In genomic region chr5:109744261-109744660, GRCh38 we compare ENCODE assay signal across 2 cellular contexts.
TF ChIP-seq lines count a peak whose summit lies in the region.

No MANE protein-coding gene starts in this region.

TF ChIP-seq in SK-N-SH, 30 proteins besides CTCF, POLR2A, EP300 and RAD21:
- TF ChIP-seq, protein P1, sequence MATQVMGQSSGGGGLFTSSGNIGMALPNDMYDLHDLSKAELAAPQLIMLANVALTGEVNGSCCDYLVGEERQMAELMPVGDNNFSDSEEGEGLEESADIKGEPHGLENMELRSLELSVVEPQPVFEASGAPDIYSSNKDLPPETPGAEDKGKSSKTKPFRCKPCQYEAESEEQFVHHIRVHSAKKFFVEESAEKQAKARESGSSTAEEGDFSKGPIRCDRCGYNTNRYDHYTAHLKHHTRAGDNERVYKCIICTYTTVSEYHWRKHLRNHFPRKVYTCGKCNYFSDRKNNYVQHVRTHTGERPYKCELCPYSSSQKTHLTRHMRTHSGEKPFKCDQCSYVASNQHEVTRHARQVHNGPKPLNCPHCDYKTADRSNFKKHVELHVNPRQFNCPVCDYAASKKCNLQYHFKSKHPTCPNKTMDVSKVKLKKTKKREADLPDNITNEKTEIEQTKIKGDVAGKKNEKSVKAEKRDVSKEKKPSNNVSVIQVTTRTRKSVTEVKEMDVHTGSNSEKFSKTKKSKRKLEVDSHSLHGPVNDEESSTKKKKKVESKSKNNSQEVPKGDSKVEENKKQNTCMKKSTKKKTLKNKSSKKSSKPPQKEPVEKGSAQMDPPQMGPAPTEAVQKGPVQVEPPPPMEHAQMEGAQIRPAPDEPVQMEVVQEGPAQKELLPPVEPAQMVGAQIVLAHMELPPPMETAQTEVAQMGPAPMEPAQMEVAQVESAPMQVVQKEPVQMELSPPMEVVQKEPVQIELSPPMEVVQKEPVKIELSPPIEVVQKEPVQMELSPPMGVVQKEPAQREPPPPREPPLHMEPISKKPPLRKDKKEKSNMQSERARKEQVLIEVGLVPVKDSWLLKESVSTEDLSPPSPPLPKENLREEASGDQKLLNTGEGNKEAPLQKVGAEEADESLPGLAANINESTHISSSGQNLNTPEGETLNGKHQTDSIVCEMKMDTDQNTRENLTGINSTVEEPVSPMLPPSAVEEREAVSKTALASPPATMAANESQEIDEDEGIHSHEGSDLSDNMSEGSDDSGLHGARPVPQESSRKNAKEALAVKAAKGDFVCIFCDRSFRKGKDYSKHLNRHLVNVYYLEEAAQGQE (IDR thresholded peaks at IDR 0.05; ENCODE audit: low read depth, low read length), result no peak
- TF ChIP-seq GABPA (IDR thresholded peaks at IDR 0.05; ENCODE audit: low read depth), result no peak
- no peak for TF ChIP-seq SIN3A (IDR thresholded peaks at IDR 0.05; ENCODE audit: borderline replicate concordance, low read depth, low read length)
- TF ChIP-seq, protein P2, sequence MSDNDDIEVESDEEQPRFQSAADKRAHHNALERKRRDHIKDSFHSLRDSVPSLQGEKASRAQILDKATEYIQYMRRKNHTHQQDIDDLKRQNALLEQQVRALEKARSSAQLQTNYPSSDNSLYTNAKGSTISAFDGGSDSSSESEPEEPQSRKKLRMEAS (IDR thresholded peaks at IDR 0.05; ENCODE audit: low read depth), result no peak
- no peak for TF ChIP-seq JUND (IDR thresholded peaks at IDR 0.05)
- no peak for TF ChIP-seq ZBTB33 (IDR thresholded peaks at IDR 0.05; ENCODE audit: borderline replicate concordance, low read depth)
- no peak for TF ChIP-seq PBX3 (IDR thresholded peaks at IDR 0.05)
- TF ChIP-seq SMC3 (IDR thresholded peaks at IDR 0.05; ENCODE audit: low read depth, low read length), result no peak
- no peak for TF ChIP-seq MEF2A (IDR thresholded peaks at IDR 0.05; ENCODE audit: borderline replicate concordance, low read depth)
- TF ChIP-seq NRF1 (IDR thresholded peaks at IDR 0.05; ENCODE audit: low read depth, low read length), result no peak
- no peak for TF ChIP-seq CHD2 (IDR thresholded peaks at IDR 0.05; ENCODE audit: low read length, partially characterized antibody)
- TF ChIP-seq, protein P3, sequence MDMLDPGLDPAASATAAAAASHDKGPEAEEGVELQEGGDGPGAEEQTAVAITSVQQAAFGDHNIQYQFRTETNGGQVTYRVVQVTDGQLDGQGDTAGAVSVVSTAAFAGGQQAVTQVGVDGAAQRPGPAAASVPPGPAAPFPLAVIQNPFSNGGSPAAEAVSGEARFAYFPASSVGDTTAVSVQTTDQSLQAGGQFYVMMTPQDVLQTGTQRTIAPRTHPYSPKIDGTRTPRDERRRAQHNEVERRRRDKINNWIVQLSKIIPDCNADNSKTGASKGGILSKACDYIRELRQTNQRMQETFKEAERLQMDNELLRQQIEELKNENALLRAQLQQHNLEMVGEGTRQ (IDR thresholded peaks at IDR 0.05; ENCODE audit: borderline replicate concordance, low read depth, low read length), result no peak
- no peak for TF ChIP-seq TAF1 (IDR thresholded peaks at IDR 0.05; ENCODE audit: borderline replicate concordance, low read depth, low read length)
- TF ChIP-seq POLR2AphosphoS5 (IDR thresholded peaks at IDR 0.05; ENCODE audit: low read depth, low read length), result no peak
- TF ChIP-seq FOXM1 (IDR thresholded peaks at IDR 0.05; ENCODE audit: low read depth), result no peak
- TF ChIP-seq RCOR1 (IDR thresholded peaks at IDR 0.05; ENCODE audit: low read length), result no peak
- TF ChIP-seq TEAD4 (IDR thresholded peaks at IDR 0.05; ENCODE audit: borderline replicate concordance, insufficient read depth), result no peak
- TF ChIP-seq RXRA (IDR thresholded peaks at IDR 0.05; ENCODE audit: borderline replicate concordance, low read depth), result no peak
- TF ChIP-seq TCF12 (IDR thresholded peaks at IDR 0.05), result no peak
- TF ChIP-seq, protein P4, sequence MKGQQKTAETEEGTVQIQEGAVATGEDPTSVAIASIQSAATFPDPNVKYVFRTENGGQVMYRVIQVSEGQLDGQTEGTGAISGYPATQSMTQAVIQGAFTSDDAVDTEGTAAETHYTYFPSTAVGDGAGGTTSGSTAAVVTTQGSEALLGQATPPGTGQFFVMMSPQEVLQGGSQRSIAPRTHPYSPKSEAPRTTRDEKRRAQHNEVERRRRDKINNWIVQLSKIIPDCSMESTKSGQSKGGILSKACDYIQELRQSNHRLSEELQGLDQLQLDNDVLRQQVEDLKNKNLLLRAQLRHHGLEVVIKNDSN (IDR thresholded peaks at IDR 0.05; ENCODE audit: borderline replicate concordance, low read depth), result no peak

TF ChIP-seq in SK-N-SH treated with all-trans-retinoic acid at 6 μM for 48 hours, 23 proteins besides CTCF, POLR2A, EP300 and RAD21 (continued from another document):
- TF ChIP-seq ZNF8 (CRISPR knock-in tag; IDR thresholded peaks at IDR 0.05) (no peak), POU6F1 (CRISPR knock-in tag; IDR thresholded peaks at IDR 0.05; ENCODE audit: borderline replicate concordance, low read depth) (no peak), ZFP30 (CRISPR knock-in tag; IDR thresholded peaks at IDR 0.05) (no peak), PPARA (CRISPR knock-in tag; IDR thresholded peaks at IDR 0.05; ENCODE audit: borderline replicate concordance) (no peak), ZNF70 (CRISPR knock-in tag; IDR thresholded peaks at IDR 0.05) (no peak), GLIS3 (CRISPR knock-in tag; IDR thresholded peaks at IDR 0.05) (no peak), RARB (CRISPR knock-in tag; IDR thresholded peaks at IDR 0.05) (no peak), ISL1 (CRISPR knock-in tag; IDR thresholded peaks at IDR 0.05) (no peak), SNAI2 (CRISPR knock-in tag; IDR thresholded peaks at IDR 0.05) (no peak), CSDC2 (CRISPR knock-in tag; IDR thresholded peaks at IDR 0.05) (no peak)
